ENCODE assay signal across 8 cellular contexts in the genomic region with DNA sequence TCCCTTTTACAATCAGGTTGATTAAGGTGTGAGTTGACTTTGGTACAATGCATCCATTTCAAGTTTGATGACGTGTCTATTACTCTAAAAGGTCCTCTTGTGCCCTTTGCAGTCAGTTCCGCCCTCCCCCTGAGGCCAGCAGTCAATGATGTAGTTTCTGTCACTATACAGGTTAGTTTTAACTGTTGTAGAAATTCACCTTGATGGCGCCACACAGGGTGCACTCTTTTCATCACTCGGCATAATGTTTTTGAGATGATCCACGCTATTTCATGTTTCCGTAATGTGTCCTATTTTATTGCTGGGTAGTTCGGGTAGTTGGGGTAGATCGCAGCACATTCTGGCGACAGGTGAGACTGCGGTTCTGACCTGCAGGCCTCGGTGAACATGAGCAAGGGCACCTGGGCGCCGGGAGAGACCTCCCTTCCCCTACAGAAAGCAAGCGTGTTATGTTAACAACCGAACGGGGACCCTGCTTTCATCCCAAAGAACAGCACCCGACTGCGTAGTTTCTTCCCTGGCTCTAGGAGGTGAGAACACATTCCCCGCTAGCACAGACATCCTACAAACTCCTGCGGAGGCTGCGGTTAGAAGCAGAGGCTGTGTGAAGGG.
A peak's percentile ranks its signal among the peaks of the same experiment; 100 is the strongest.
DNase-seq lines count a peak whose midpoint lies in the region; ATAC-seq and TF ChIP-seq lines count a peak whose summit lies in the region.
"Not testable (repeated sequence)": the region's sequence is repeated elsewhere in the genome, so short reads cannot be mapped to it uniquely, and the experiment has no call there.

No MANE protein-coding gene starts in this region.

- not testable (repeated sequence) for H3K9ac ChIP-seq in neural progenitor cell

- H3K4me3 ChIP-seq in H7 (ENCODE audit: insufficient read depth, low read depth, low read length), result peak overlapping the region; percentile 19; the same call in 1 of the 2 replicates
- H3K4me3 ChIP-seq in WI38 (ENCODE audit: low read depth, low read length), result peak overlapping the region; percentile 52
- peak overlapping the region in 9 of 12 donors; percentile 9 to 65 (median 53) for H3K4me3 ChIP-seq in heart left ventricle
- H3K4me3 ChIP-seq in neural progenitor cell, result peak overlapping the region; percentile 44

- not testable (repeated sequence) for H3K36me3 Mint-ChIP-seq in brain, neural progenitor cell, type B pancreatic cell

- not testable (repeated sequence) for H3K9me3 Mint-ChIP-seq in brain, neural progenitor cell, type B pancreatic cell

- H3K4me3 Mint-ChIP-seq in brain (peak overlapping the region; percentile 85 to 91 (median 88)), neural progenitor cell (peak overlapping the region; percentile 83), type B pancreatic cell (peak overlapping the region; percentile 91)

- peak; percentile 12 for ATAC-seq in GM18511 (IDR thresholded peaks at IDR 0.05; ENCODE audit: unreplicated experiment)
- ATAC-seq in HG03457 (IDR thresholded peaks at IDR 0.05; ENCODE audit: unreplicated experiment), result peak; percentile 5
- ATAC-seq in heart left ventricle, result peak in 2 of 4 donors; percentile 6 to 9

- H3K79me2 ChIP-seq in neural progenitor cell (ENCODE audit: low read depth), result not testable (repeated sequence)

- H3K4me2 ChIP-seq in neural progenitor cell, result peak overlapping the region; percentile 63

- not testable (repeated sequence) for H3K27me3 ChIP-seq in H7 (ENCODE audit: control insufficient read depth, insufficient read depth, low read length); heart left ventricle
- H3K27me3 ChIP-seq in neural progenitor cell, result peaks cover 19% of the 10 kb centered on the region

- H3K36me3 ChIP-seq in H7 (replicated peaks; ENCODE audit: control insufficient read depth, insufficient read depth, low read length); heart left ventricle; neural progenitor cell: not testable (repeated sequence)

- DNase-seq in H7; heart left ventricle; neural progenitor cell (ENCODE audit: low spot score); type B pancreatic cell (ENCODE audit: extremely low spot score, unreplicated experiment): not testable (repeated sequence)

- not testable (repeated sequence) for H2AFZ ChIP-seq in neural progenitor cell (replicated peaks)

- peak overlapping the region in 2 of 5 experiments; percentile 91 for H3K27ac Mint-ChIP-seq in brain
- not testable (repeated sequence) for H3K27ac Mint-ChIP-seq in neural progenitor cell
- peak overlapping the region; percentile 99 for H3K27ac Mint-ChIP-seq in type B pancreatic cell

- 18 to 38% (median 27%) methylated on average over 5 to 9 of the region's 21 CpGs for WGBS in heart left ventricle, 4 donors

- H3F3A ChIP-seq in neural progenitor cell (ENCODE audit: low read depth), result not testable (repeated sequence)

- not testable (repeated sequence) for H3K9me3 ChIP-seq in heart left ventricle; neural progenitor cell (ENCODE audit: low read depth)

- peaks cover 49% of the 10 kb centered on the region for H3K27me3 Mint-ChIP-seq in brain
- not testable (repeated sequence) for H3K27me3 Mint-ChIP-seq in neural progenitor cell (ENCODE audit: insufficient read depth, low read depth)
- peaks cover 11% of the 10 kb centered on the region for H3K27me3 Mint-ChIP-seq in type B pancreatic cell

- not testable (repeated sequence) for H4K20me1 ChIP-seq in neural progenitor cell (ENCODE audit: low read depth)

- intact Hi-C loops in heart left ventricle (cut with DNase I), result not testable (repeated sequence)

- not testable (repeated sequence) for TF ChIP-seq CTCF in WI38 (IDR thresholded peaks at IDR 0.05; ENCODE audit: low read depth, low read length); brain (conservative IDR thresholded peaks at IDR 0.05); heart left ventricle (IDR thresholded peaks at IDR 0.05); neural progenitor cell (IDR thresholded peaks at IDR 0.05); type B pancreatic cell (conservative IDR thresholded peaks at IDR 0.05)

- not testable (repeated sequence) for H3K4me1 Mint-ChIP-seq in brain; neural progenitor cell; type B pancreatic cell (ENCODE audit: unreplicated experiment)

- TF ChIP-seq POLR2A in heart left ventricle (IDR thresholded peaks at IDR 0.05), result not testable (repeated sequence)

- peak overlapping the region in 2 of 12 donors; percentile 64 to 79 for H3K27ac ChIP-seq in heart left ventricle
- H3K27ac ChIP-seq in neural progenitor cell, result not testable (repeated sequence)

- H3K4me1 ChIP-seq in heart left ventricle, neural progenitor cell: not testable (repeated sequence)
